In genomic region chr4:126405369-126405982, GRCh38 we compare ENCODE assay signal across 9 cellular contexts.
DNase-seq lines count a peak whose midpoint lies in the region; ATAC-seq and TF ChIP-seq lines count a peak whose summit lies in the region.
"Had no signal": no experiment of that assay in that cellular context is flagged by ENCODE, and none has a peak within 500 bp of the region (broad histone marks: within the 10 kb centered on the region; RNA-seq: fewer than 3 reads in every experiment).

No MANE protein-coding gene starts in this region.

- H3K36me3 ChIP-seq in body of pancreas (replicated peaks in 1 of 2; ENCODE audit: insufficient read depth in 1 of 2, low read depth in 2 of 2) (no peaks in the 10 kb centered on the region), osteoblast (ENCODE audit: insufficient read depth, low read length) (no peaks in the 10 kb centered on the region)

- ATAC-seq in HG03460 (IDR thresholded peaks at IDR 0.05; ENCODE audit: unreplicated experiment) (peak; percentile 54), body of pancreas (no peak)

- H2AFZ ChIP-seq in osteoblast (ENCODE audit: low read length), result no peak overlapping the region

- 45 to 63% methylated on average over 2 of the region's 2 CpGs for WGBS in body of pancreas, 2 donors

- H3K4me3 ChIP-seq in body of pancreas, result no peak overlapping the region
- no peak overlapping the region for H3K4me3 ChIP-seq in osteoblast (ENCODE audit: insufficient read depth, low read length)
- H3K4me3 ChIP-seq: lung had no signal

- intact Hi-C loops in body of pancreas (cut with DNase I), result no loop called here

- H3K4me1 ChIP-seq in body of pancreas, result no peaks in the 10 kb centered on the region
- H3K4me1 ChIP-seq in osteoblast (ENCODE audit: insufficient read depth, low read length), result no peaks in the 10 kb centered on the region

- TF ChIP-seq POLR2A in body of pancreas (IDR thresholded peaks at IDR 0.05), result no peak

- peak; percentile 4 for DNase-seq in NCI-H1694 treated with DMSO at 0.1 percent for 48 hours (lab: John Stamatoyannopoulos, UW)
- no peak for DNase-seq in NCI-H1694 (lab: John Stamatoyannopoulos, UW)
- no peak for DNase-seq in body of pancreas
- DNase-seq in osteoblast (ENCODE audit: insufficient read length, low spot score, missing footprints), result no peak
- DNase-seq in NCI-H446 treated with DMSO at 0.1 percent for 48 hours (lab: John Stamatoyannopoulos, UW), result no peak
- no peak for DNase-seq in SHP77 treated with DMSO at 0.1 percent for 48 hours (lab: John Stamatoyannopoulos, UW)
- no peak for DNase-seq in GM03348 (ENCODE audit: low spot score)

- H3K79me2 ChIP-seq in osteoblast (ENCODE audit: insufficient read depth, low read length), result no peaks in the 10 kb centered on the region

- TF ChIP-seq CTCF in body of pancreas (IDR thresholded peaks at IDR 0.05) (peak in 4 of 7 experiments; percentile 9 to 23 (median 16)), osteoblast (IDR thresholded peaks at IDR 0.05; ENCODE audit: extremely low read depth, low read depth, low read length) (peak; percentile 57)

- H3K9me3 ChIP-seq in body of pancreas (no peaks in the 10 kb centered on the region), osteoblast (ENCODE audit: low read depth, low read length) (no peaks in the 10 kb centered on the region)

- H4K20me1 ChIP-seq in osteoblast (ENCODE audit: insufficient read depth, low read length), result no peaks in the 10 kb centered on the region

- H3K27ac ChIP-seq in body of pancreas (no peak overlapping the region), osteoblast (ENCODE audit: low read depth, low read length) (no peak overlapping the region)

- no peaks in the 10 kb centered on the region for H3K27me3 ChIP-seq in body of pancreas
- H3K27me3 ChIP-seq in osteoblast (ENCODE audit: insufficient read depth, low read length), result no peaks in the 10 kb centered on the region

- H3K4me2 ChIP-seq in osteoblast (ENCODE audit: insufficient read depth, low read length), result no peak overlapping the region
